1 cellular context compared by ENCODE assay signal in the genomic region with DNA sequence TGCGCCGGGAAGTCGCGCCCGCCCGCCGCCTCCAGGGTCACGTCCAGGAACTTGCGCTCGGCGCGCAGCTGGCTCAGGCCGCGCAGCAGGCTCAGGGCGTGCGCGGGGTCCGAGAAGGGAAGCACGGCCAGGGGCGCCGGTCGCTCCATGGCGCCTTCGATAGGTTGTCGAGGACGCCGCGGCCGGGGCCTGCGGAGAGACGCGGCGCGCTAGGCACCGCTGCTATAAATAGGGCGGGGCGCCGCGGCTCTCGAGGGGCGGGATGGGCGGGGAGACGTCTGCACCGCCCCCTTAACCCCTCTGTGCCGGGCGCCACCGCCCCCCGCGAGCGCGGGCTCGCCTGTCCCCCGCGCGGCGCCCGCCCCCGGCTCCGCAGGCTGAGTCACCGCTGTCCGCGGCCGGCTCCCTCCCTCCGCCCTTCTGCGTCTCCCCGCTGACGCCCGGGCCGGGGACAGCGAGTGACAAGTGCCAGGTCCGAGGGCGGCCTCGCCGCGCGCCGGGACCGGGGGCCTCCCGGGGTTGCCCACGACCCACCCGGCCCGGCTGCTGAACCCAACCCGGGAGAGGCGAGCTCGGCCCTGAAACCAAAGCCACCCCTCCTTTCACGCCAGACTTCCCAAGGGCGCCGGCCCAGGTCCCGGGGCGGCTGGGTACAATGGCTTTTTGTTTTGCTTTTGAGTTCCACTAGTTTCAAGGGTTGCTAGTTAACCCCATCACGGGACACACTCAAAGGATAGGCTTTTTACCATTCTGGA.
TF ChIP-seq lines count a peak whose summit lies in the region.

A gene with protein sequence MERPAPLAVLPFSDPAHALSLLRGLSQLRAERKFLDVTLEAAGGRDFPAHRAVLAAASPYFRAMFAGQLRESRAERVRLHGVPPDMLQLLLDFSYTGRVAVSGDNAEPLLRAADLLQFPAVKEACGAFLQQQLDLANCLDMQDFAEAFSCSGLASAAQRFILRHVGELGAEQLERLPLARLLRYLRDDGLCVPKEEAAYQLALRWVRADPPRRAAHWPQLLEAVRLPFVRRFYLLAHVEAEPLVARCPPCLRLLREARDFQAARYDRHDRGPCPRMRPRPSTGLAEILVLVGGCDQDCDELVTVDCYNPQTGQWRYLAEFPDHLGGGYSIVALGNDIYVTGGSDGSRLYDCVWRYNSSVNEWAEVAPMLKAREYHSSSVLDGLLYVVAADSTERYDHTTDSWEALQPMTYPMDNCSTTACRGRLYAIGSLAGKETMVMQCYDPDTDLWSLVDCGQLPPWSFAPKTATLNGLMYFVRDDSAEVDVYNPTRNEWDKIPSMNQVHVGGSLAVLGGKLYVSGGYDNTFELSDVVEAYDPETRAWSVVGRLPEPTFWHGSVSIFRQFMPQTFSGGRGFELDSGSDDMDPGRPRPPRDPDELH (minus strand): TSS at position 201 of the 755 bp plus-strand sequence. CDS start 52 bp downstream, at position 149.

TF ChIP-seq in HepG2, 621 proteins besides CTCF, POLR2A, EP300 and RAD21 (continued from another document and continues in another):
- TF ChIP-seq, protein P1, sequence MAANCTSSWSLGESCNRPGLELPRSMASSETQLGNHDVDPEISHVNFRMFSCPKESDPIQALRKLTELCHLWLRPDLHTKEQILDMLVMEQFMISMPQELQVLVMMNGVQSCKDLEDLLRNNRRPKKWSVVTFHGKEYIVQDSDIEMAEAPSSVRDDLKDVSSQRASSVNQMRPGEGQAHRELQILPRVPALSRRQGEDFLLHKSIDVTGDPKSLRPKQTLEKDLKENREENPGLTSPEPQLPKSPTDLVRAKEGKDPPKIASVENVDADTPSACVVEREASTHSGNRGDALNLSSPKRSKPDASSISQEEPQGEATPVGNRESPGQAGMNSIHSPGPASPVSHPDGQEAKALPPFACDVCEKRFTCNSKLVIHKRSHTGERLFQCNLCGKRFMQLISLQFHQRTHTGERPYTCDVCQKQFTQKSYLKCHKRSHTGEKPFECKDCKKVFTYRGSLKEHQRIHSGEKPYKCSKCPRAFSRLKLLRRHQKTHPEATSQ (CRISPR knock-in tag; IDR thresholded peaks at IDR 0.05; ENCODE audit: borderline replicate concordance): peak; percentile 48; the same call in 1 of the 2 replicates
- TF ChIP-seq HOXD1 (CRISPR knock-in tag; IDR thresholded peaks at IDR 0.05) (no peak), ZC3H13 (CRISPR knock-in tag; IDR thresholded peaks at IDR 0.05) (no peak), GABPB1 (CRISPR knock-in tag; IDR thresholded peaks at IDR 0.05) (peak; percentile 38), NRL (CRISPR knock-in tag; IDR thresholded peaks at IDR 0.05; ENCODE audit: borderline replicate concordance) (0 out of 2 replicates have a peak, but pooled peaks have one; percentile 6), SAP130 (CRISPR knock-in tag; IDR thresholded peaks at IDR 0.05; ENCODE audit: low read depth) (peak; percentile 70), SP4 (CRISPR knock-in tag; IDR thresholded peaks at IDR 0.05) (peak; percentile 88), MXD4 (CRISPR knock-in tag; IDR thresholded peaks at IDR 0.05) (peak; percentile 33; the same call in 1 of the 2 replicates), ZNF777 (CRISPR knock-in tag; IDR thresholded peaks at IDR 0.05) (peak; percentile 87), GATAD1 (CRISPR knock-in tag; IDR thresholded peaks at IDR 0.05) (0 out of 2 replicates have a peak, but pooled peaks have one; percentile 9), SOX13 (IDR thresholded peaks at IDR 0.05) (peak; percentile 14; the same call in 1 of the 2 replicates), SOX13 (CRISPR knock-in tag; conservative IDR thresholded peaks at IDR 0.05 in 1 of 2, IDR thresholded peaks at IDR 0.05 in 1 of 2) (0 out of 4 replicates have a peak, but pooled peaks have one; percentile 27 to 35), ZNF510 (CRISPR knock-in tag; IDR thresholded peaks at IDR 0.05; ENCODE audit: low read depth) (no peak; the same call in 1 of the 2 replicates), KAT8 (CRISPR knock-in tag; IDR thresholded peaks at IDR 0.05) (peak; percentile 30; the same call in 1 of the 2 replicates), ZNF780A (CRISPR knock-in tag; IDR thresholded peaks at IDR 0.05) (no peak), ZNF10 (CRISPR knock-in tag; IDR thresholded peaks at IDR 0.05; ENCODE audit: borderline replicate concordance, low read depth) (no peak), ZNF205 (CRISPR knock-in tag; IDR thresholded peaks at IDR 0.05) (0 out of 2 replicates have a peak, but pooled peaks have one; percentile 39), ZNF652 (CRISPR knock-in tag; IDR thresholded peaks at IDR 0.05; ENCODE audit: borderline replicate concordance, low read depth) (peak; percentile 81), SRF (IDR thresholded peaks at IDR 0.05; ENCODE audit: low read depth, low read length) (0 out of 2 replicates have a peak, but pooled peaks have one; percentile 30), HDAC2 (CRISPR knock-in tag; IDR thresholded peaks at IDR 0.05) (0 out of 2 replicates have a peak, but pooled peaks have one; percentile 5), ZBTB3 (CRISPR knock-in tag; IDR thresholded peaks at IDR 0.05; ENCODE audit: borderline replicate concordance, low read depth) (peak; percentile 55; the same call in 1 of the 2 replicates)
- TF ChIP-seq, protein P2, sequence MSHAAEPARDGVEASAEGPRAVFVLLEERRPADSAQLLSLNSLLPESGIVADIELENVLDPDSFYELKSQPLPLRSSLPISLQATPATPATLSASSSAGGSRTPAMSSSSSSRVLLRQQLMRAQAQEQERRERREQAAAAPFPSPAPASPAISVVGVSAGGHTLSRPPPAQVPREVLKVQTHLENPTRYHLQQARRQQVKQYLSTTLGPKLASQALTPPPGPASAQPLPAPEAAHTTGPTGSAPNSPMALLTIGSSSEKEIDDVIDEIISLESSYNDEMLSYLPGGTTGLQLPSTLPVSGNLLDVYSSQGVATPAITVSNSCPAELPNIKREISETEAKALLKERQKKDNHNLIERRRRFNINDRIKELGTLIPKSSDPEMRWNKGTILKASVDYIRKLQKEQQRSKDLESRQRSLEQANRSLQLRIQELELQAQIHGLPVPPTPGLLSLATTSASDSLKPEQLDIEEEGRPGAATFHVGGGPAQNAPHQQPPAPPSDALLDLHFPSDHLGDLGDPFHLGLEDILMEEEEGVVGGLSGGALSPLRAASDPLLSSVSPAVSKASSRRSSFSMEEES (CRISPR knock-in tag; IDR thresholded peaks at IDR 0.05): peak; percentile 67; the same call in 1 of the 2 replicates
- TF ChIP-seq, protein P3, sequence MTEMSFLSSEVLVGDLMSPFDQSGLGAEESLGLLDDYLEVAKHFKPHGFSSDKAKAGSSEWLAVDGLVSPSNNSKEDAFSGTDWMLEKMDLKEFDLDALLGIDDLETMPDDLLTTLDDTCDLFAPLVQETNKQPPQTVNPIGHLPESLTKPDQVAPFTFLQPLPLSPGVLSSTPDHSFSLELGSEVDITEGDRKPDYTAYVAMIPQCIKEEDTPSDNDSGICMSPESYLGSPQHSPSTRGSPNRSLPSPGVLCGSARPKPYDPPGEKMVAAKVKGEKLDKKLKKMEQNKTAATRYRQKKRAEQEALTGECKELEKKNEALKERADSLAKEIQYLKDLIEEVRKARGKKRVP (CRISPR knock-in tag; IDR thresholded peaks at IDR 0.05): peak in 1 of 2 experiments; percentile 7; a peak in 1 of 4 replicates
- TF ChIP-seq, protein P4, sequence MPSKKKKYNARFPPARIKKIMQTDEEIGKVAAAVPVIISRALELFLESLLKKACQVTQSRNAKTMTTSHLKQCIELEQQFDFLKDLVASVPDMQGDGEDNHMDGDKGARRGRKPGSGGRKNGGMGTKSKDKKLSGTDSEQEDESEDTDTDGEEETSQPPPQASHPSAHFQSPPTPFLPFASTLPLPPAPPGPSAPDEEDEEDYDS (CRISPR knock-in tag; IDR thresholded peaks at IDR 0.05): peak; percentile 90
- TF ChIP-seq, protein P5, sequence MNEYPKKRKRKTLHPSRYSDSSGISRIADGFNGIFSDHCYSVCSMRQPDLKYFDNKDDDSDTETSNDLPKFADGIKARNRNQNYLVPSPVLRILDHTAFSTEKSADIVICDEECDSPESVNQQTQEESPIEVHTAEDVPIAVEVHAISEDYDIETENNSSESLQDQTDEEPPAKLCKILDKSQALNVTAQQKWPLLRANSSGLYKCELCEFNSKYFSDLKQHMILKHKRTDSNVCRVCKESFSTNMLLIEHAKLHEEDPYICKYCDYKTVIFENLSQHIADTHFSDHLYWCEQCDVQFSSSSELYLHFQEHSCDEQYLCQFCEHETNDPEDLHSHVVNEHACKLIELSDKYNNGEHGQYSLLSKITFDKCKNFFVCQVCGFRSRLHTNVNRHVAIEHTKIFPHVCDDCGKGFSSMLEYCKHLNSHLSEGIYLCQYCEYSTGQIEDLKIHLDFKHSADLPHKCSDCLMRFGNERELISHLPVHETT (CRISPR knock-in tag; conservative IDR thresholded peaks at IDR 0.05): 0 out of 2 replicates have a peak, but pooled peaks have one; percentile 57
- TF ChIP-seq, protein P6, sequence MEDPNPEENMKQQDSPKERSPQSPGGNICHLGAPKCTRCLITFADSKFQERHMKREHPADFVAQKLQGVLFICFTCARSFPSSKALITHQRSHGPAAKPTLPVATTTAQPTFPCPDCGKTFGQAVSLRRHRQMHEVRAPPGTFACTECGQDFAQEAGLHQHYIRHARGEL (CRISPR knock-in tag; IDR thresholded peaks at IDR 0.05): no peak
- TF ChIP-seq, protein P7, sequence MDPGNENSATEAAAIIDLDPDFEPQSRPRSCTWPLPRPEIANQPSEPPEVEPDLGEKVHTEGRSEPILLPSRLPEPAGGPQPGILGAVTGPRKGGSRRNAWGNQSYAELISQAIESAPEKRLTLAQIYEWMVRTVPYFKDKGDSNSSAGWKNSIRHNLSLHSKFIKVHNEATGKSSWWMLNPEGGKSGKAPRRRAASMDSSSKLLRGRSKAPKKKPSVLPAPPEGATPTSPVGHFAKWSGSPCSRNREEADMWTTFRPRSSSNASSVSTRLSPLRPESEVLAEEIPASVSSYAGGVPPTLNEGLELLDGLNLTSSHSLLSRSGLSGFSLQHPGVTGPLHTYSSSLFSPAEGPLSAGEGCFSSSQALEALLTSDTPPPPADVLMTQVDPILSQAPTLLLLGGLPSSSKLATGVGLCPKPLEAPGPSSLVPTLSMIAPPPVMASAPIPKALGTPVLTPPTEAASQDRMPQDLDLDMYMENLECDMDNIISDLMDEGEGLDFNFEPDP (CRISPR knock-in tag; conservative IDR thresholded peaks at IDR 0.05): 0 out of 2 replicates have a peak, but pooled peaks have one; percentile 8
- TF ChIP-seq, protein P8, sequence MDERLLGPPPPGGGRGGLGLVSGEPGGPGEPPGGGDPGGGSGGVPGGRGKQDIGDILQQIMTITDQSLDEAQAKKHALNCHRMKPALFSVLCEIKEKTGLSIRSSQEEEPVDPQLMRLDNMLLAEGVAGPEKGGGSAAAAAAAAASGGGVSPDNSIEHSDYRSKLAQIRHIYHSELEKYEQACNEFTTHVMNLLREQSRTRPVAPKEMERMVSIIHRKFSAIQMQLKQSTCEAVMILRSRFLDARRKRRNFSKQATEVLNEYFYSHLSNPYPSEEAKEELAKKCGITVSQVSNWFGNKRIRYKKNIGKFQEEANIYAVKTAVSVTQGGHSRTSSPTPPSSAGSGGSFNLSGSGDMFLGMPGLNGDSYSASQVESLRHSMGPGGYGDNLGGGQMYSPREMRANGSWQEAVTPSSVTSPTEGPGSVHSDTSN (CRISPR knock-in tag; IDR thresholded peaks at IDR 0.05): no peak
- TF ChIP-seq, protein P9, sequence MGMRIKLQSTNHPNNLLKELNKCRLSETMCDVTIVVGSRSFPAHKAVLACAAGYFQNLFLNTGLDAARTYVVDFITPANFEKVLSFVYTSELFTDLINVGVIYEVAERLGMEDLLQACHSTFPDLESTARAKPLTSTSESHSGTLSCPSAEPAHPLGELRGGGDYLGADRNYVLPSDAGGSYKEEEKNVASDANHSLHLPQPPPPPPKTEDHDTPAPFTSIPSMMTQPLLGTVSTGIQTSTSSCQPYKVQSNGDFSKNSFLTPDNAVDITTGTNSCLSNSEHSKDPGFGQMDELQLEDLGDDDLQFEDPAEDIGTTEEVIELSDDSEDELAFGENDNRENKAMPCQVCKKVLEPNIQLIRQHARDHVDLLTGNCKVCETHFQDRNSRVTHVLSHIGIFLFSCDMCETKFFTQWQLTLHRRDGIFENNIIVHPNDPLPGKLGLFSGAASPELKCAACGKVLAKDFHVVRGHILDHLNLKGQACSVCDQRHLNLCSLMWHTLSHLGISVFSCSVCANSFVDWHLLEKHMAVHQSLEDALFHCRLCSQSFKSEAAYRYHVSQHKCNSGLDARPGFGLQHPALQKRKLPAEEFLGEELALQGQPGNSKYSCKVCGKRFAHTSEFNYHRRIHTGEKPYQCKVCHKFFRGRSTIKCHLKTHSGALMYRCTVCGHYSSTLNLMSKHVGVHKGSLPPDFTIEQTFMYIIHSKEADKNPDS (CRISPR knock-in tag; IDR thresholded peaks at IDR 0.05): no peak; the same call in 1 of the 2 replicates
- TF ChIP-seq, protein P10, sequence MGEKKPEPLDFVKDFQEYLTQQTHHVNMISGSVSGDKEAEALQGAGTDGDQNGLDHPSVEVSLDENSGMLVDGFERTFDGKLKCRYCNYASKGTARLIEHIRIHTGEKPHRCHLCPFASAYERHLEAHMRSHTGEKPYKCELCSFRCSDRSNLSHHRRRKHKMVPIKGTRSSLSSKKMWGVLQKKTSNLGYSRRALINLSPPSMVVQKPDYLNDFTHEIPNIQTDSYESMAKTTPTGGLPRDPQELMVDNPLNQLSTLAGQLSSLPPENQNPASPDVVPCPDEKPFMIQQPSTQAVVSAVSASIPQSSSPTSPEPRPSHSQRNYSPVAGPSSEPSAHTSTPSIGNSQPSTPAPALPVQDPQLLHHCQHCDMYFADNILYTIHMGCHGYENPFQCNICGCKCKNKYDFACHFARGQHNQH (CRISPR knock-in tag; IDR thresholded peaks at IDR 0.05): peak; percentile 54; the same call in 1 of the 2 replicates
- TF ChIP-seq, protein P11, sequence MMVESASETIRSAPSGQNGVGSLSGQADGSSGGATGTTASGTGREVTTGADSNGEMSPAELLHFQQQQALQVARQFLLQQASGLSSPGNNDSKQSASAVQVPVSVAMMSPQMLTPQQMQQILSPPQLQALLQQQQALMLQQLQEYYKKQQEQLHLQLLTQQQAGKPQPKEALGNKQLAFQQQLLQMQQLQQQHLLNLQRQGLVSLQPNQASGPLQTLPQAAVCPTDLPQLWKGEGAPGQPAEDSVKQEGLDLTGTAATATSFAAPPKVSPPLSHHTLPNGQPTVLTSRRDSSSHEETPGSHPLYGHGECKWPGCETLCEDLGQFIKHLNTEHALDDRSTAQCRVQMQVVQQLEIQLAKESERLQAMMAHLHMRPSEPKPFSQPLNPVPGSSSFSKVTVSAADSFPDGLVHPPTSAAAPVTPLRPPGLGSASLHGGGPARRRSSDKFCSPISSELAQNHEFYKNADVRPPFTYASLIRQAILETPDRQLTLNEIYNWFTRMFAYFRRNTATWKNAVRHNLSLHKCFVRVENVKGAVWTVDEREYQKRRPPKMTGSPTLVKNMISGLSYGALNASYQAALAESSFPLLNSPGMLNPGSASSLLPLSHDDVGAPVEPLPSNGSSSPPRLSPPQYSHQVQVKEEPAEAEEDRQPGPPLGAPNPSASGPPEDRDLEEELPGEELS (CRISPR knock-in tag; IDR thresholded peaks at IDR 0.05): peak; percentile 17; the same call in 1 of the 2 replicates
- TF ChIP-seq, protein P12, sequence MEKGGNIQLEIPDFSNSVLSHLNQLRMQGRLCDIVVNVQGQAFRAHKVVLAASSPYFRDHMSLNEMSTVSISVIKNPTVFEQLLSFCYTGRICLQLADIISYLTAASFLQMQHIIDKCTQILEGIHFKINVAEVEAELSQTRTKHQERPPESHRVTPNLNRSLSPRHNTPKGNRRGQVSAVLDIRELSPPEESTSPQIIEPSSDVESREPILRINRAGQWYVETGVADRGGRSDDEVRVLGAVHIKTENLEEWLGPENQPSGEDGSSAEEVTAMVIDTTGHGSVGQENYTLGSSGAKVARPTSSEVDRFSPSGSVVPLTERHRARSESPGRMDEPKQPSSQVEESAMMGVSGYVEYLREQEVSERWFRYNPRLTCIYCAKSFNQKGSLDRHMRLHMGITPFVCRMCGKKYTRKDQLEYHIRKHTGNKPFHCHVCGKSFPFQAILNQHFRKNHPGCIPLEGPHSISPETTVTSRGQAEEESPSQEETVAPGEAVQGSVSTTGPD (CRISPR knock-in tag; IDR thresholded peaks at IDR 0.05): no peak
